In genomic region chr9:6667633-6668280, GRCh38 we compare ENCODE assay signal across 1 cellular context.
TF ChIP-seq lines count a peak whose summit lies in the region.

No MANE protein-coding gene starts in this region.

TF ChIP-seq in HepG2, 621 proteins besides CTCF, POLR2A, EP300 and RAD21:
- TF ChIP-seq BCLAF1 (IDR thresholded peaks at IDR 0.05) (no peak), ZHX1 (CRISPR knock-in tag; IDR thresholded peaks at IDR 0.05; ENCODE audit: low read depth) (no peak), ARID3A (IDR thresholded peaks at IDR 0.05; ENCODE audit: low read depth, low read length) (0 out of 2 replicates have a peak, but pooled peaks have one; percentile 32), ZMYM4 (CRISPR knock-in tag; IDR thresholded peaks at IDR 0.05) (0 out of 2 replicates have a peak, but pooled peaks have one; percentile 13), ZNF124 (CRISPR knock-in tag; IDR thresholded peaks at IDR 0.05) (peak; percentile 95), NFIC (IDR thresholded peaks at IDR 0.05; ENCODE audit: low read length) (0 out of 2 replicates have a peak, but pooled peaks have one; percentile 16), MIXL1 (CRISPR knock-in tag; IDR thresholded peaks at IDR 0.05) (0 out of 2 replicates have a peak, but pooled peaks have one; percentile 26), TEAD3 (CRISPR knock-in tag; optimal IDR thresholded peaks at IDR 0.05; ENCODE audit: borderline replicate concordance) (peak; percentile 11), STAG1 (CRISPR knock-in tag; IDR thresholded peaks at IDR 0.05) (peak; percentile 65), SMC3 (IDR thresholded peaks at IDR 0.05; ENCODE audit: low read length) (peak; percentile 61), SAFB2 (CRISPR knock-in tag; IDR thresholded peaks at IDR 0.05; ENCODE audit: borderline replicate concordance, low read depth) (no peak)
